ENCODE assay signal across 22 cellular contexts in genomic region chrX:22730542-22730941, GRCh38.
"Had no signal": no experiment of that assay in that cellular context is flagged by ENCODE, and none has a peak within 500 bp of the region (broad histone marks: within the 10 kb centered on the region; RNA-seq: fewer than 3 reads in every experiment).

No MANE protein-coding gene starts in this region.

- ATAC-seq: activated CD8-positive, alpha-beta T cell treated with anti-CD3 and anti-CD28 coated beads, Interleukin-2, amount 10 ng/mL, durations not matched to agents 7 days and 5 days; SK-N-SH treated with all-trans-retinoic acid at 6 μM for 48 hours had no signal

- DNase-seq: activated CD4-positive, alpha-beta T cell treated with anti-CD3 and anti-CD28 coated beads for 48 hours; activated CD4-positive, alpha-beta T cell treated with anti-CD3 and anti-CD28 coated beads, Interleukin-2, amount 50 U/mL, for 4 hours; activated CD4-positive, CD25-positive, alpha-beta regulatory T cell treated with anti-CD3 and anti-CD28 coated beads, Interleukin-2, amount 50 U/mL, for 72 hours; activated CD8-positive, alpha-beta memory T cell treated with anti-CD3 and anti-CD28 coated beads, Interleukin-2, amount 50 U/mL, for 48 hours; activated CD8-positive, alpha-beta T cell treated with anti-CD3 and anti-CD28 coated beads, Interleukin-2, amount 10 ng/mL, durations not matched to agents 7 days and 5 days; activated effector memory CD4-positive, alpha-beta T cell treated with Interleukin-2 at 50 U/mL for 16 hours; activated naive CD4-positive, alpha-beta T cell; activated T-cell treated with anti-CD3 and anti-CD28 coated beads, Interleukin-2, amount 50 U/mL, for 24 hours; aorta; caudate nucleus; Kasumi-1; NCI-H1048; NCI-H146; NCI-H187 treated with DMSO at 0.1 percent for 48 hours; NCI-H2171 treated with DMSO at 0.1 percent for 48 hours; NCI-H226; NCI-H69; NK-92 treated with Interleukin-12 subunit alpha and Interleukin-12 subunit beta, amount 100 ng/mL, for 24 hours; Peyer's patch; Right ventricle myocardium superior; SW 1271 had no signal
